8 cellular contexts compared by ENCODE assay signal in the genomic region with DNA sequence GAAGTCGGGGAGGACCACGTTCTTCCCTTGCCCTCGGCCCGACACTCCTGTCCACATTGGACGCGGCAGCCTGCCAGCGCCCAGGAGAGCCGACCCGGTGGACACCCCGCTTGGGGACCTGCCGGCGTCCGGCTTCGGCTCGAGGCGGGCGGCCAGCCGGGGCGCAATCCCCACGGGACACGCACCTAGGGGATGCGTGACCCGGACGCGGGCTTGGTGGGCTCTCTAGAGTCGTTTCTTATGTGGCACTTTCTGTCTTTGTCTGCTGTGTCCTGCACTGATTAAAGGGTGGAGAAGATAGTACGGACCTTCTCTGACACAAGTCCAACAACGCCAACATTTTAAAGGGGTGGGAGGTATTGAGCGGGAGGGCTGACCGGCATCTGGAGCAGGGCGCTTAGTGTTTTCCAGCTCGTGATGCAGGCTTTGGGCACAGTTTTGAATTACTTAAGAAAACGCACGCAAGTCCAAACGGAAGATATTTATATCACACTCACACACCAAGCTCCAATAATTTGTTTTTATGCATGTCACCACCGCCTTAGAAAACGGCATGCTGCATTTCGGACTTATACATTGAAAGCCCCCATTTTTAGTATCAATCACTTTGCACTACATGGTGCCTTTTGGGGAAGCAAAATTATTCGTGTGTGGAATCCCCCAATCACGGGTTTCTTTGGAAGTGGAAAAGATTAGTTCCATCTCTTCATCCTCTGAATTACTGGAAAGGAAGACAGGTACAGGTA. TPM values are rescaled to one million over a fixed set of nuclear protein-coding genes. Genes with fewer than 3 reads are reported as not detected.
A peak's percentile ranks its signal among the peaks of the same experiment; 100 is the strongest.
DNase-seq lines count a peak whose midpoint lies in the region; ATAC-seq, FAIRE-seq and TF ChIP-seq lines count a peak whose summit lies in the region.

No MANE protein-coding gene starts in this region.

- no peak for DNase-seq in CD8-positive, alpha-beta memory T cell
- DNase-seq in ascending aorta (ENCODE audit: low spot score in 2 of 2) (no peak), kidney (no peak), COLO829 (ENCODE audit: low spot score) (no peak)
- no peak for DNase-seq in stimulated activated naive CD8-positive, alpha-beta T cell treated with anti-CD3 and anti-CD28 coated beads, Interleukin-15, amount 100 ng/mL, for 72 hours
- DNase-seq in stimulated activated CD8-positive, alpha-beta memory T cell treated with anti-CD3 and anti-CD28 coated beads, Interleukin-4, amount 100 ng/mL, for 48 hours: no peak

- intact Hi-C loops in ascending aorta (cut with DNase I) (loop anchor here (2.0 to 10.0 kb wide), 8 partner anchors 89 to 809 kb away; partner anchors contain the start of genes DNAJC1, MLLT10 and PIP4K2A), kidney (cut with DNase I) (no loop called here)

- CTCF ChIA-PET in CD8-positive, alpha-beta memory T cell (lab: Charles Lee): interaction anchor here (1.4 to 1.8 kb wide), 2 partner anchors 25 to 845 kb away, joined by 4 to 5 read pairs; partner anchors contain the start of gene COMMD3

- H3K27ac ChIP-seq in CD8-positive, alpha-beta memory T cell (ENCODE audit: low read depth, low read length): peak overlapping the region; percentile 66
- no peak overlapping the region for H3K27ac ChIP-seq in HUES6 (ENCODE audit: low read depth, low read length)
- H3K27ac ChIP-seq in ascending aorta: peak overlapping the region; percentile 94 to 99
- peak overlapping the region; percentile 73 to 85 for H3K27ac ChIP-seq in kidney (ENCODE audit: low read depth in 2 of 2, low read length in 2 of 2)

- peaks cover 93% of the 10 kb centered on the region for H3K27me3 ChIP-seq in CD8-positive, alpha-beta memory T cell (ENCODE audit: insufficient read depth, low read length, poor library complexity, severe bottlenecking)
- H3K27me3 ChIP-seq in HUES6 (ENCODE audit: control insufficient read depth, insufficient read depth, low read length) (peaks cover 100% of the 10 kb centered on the region), ascending aorta (peaks cover 57% of the 10 kb centered on the region)

- H3K4me3 Mint-ChIP-seq in CD8-positive, alpha-beta memory T cell: peak overlapping the region; percentile 53 to 98 (median 75)
- H3K4me3 Mint-ChIP-seq in stimulated activated naive CD8-positive, alpha-beta T cell treated with anti-CD3 and anti-CD28 coated beads, Interleukin-15, amount 100 ng/mL, for 72 hours: peak overlapping the region; percentile 72 to 78

- ATAC-seq in GM19463 (IDR thresholded peaks at IDR 0.05; ENCODE audit: unreplicated experiment): peak; percentile 14
- ATAC-seq in stimulated activated naive CD8-positive, alpha-beta T cell treated with anti-CD3 and anti-CD28 coated beads, Interleukin-15, amount 100 ng/mL, for 72 hours: peak; percentile 29

- peak overlapping the region in 5 of 8 donors; percentile 7 to 70 (median 40) for H3K27ac Mint-ChIP-seq in CD8-positive, alpha-beta memory T cell
- peak overlapping the region in 1 of 2 donors; percentile 80 for H3K27ac Mint-ChIP-seq in stimulated activated naive CD8-positive, alpha-beta T cell treated with anti-CD3 and anti-CD28 coated beads, Interleukin-15, amount 100 ng/mL, for 72 hours

- no peak for FAIRE-seq in kidney (lab: Jason Lieb, UNC)

- H3K4me3 ChIP-seq in CD8-positive, alpha-beta memory T cell (ENCODE audit: low read length): peak overlapping the region; percentile 11
- H3K4me3 ChIP-seq in HUES6 (ENCODE audit: low read depth, low read length) (peak overlapping the region; percentile 71), ascending aorta (peak overlapping the region; percentile 85 to 99), kidney (ENCODE audit: low read length in 2 of 2) (peak overlapping the region; percentile 45 to 57)

- TF ChIP-seq CTCF in ascending aorta (IDR thresholded peaks at IDR 0.05): no peak
- no peak for TF ChIP-seq CTCF in kidney (IDR thresholded peaks at IDR 0.05; ENCODE audit: borderline replicate concordance, extremely low read depth, insufficient read depth)

- H3K36me3 Mint-ChIP-seq in CD8-positive, alpha-beta memory T cell: peaks cover 0 to 5% (median 3%) of the 10 kb centered on the region in 3 donors

- H3K4me1 ChIP-seq in CD8-positive, alpha-beta memory T cell (ENCODE audit: insufficient read depth, low read length): peaks cover 25% of the 10 kb centered on the region
- peaks cover 21% of the 10 kb centered on the region for H3K4me1 ChIP-seq in HUES6 (ENCODE audit: control insufficient read depth, insufficient read depth, low read length)
- peaks cover 3 to 15% of the 10 kb centered on the region in 2 donors for H3K4me1 ChIP-seq in ascending aorta
- H3K4me1 ChIP-seq in kidney (ENCODE audit: control insufficient read depth in 1 of 2, insufficient read depth in 1 of 2, low read depth in 1 of 2, low read length in 2 of 2): peaks cover 0 to 10% of the 10 kb centered on the region in 2 donors

- peaks cover 17 to 36% (median 30%) of the 10 kb centered on the region in 3 donors for H3K4me1 Mint-ChIP-seq in CD8-positive, alpha-beta memory T cell
- peaks cover 35% of the 10 kb centered on the region for H3K4me1 Mint-ChIP-seq in stimulated activated naive CD8-positive, alpha-beta T cell treated with anti-CD3 and anti-CD28 coated beads, Interleukin-15, amount 100 ng/mL, for 72 hours

- peaks cover 80 to 87% of the 10 kb centered on the region in 2 donors for H3K27me3 Mint-ChIP-seq in CD8-positive, alpha-beta memory T cell
- peaks cover 84% of the 10 kb centered on the region for H3K27me3 Mint-ChIP-seq in stimulated activated naive CD8-positive, alpha-beta T cell treated with anti-CD3 and anti-CD28 coated beads, Interleukin-15, amount 100 ng/mL, for 72 hours

- no peaks in the 10 kb centered on the region for H3K9me3 ChIP-seq in CD8-positive, alpha-beta memory T cell (ENCODE audit: low read length)
- H3K9me3 ChIP-seq in HUES6 (ENCODE audit: control insufficient read depth, insufficient read depth, low read depth, low read length) (no peaks in the 10 kb centered on the region), ascending aorta (no peaks in the 10 kb centered on the region), kidney (ENCODE audit: control insufficient read depth in 1 of 2, low read length in 2 of 2) (peaks cover 0 to 3% of the 10 kb centered on the region in 2 donors)

- H3K9me3 Mint-ChIP-seq in CD8-positive, alpha-beta memory T cell: peaks cover 10 to 25% (median 16%) of the 10 kb centered on the region in 5 donors
- peaks cover 0 to 3% of the 10 kb centered on the region in 2 donors for H3K9me3 Mint-ChIP-seq in stimulated activated naive CD8-positive, alpha-beta T cell treated with anti-CD3 and anti-CD28 coated beads, Interleukin-15, amount 100 ng/mL, for 72 hours

- no peaks in the 10 kb centered on the region for H3K36me3 ChIP-seq in CD8-positive, alpha-beta memory T cell (ENCODE audit: insufficient read depth, low read length)
- no peaks in the 10 kb centered on the region for H3K36me3 ChIP-seq in HUES6 (ENCODE audit: control insufficient read depth, insufficient read depth, low read length)
- H3K36me3 ChIP-seq in ascending aorta: no peaks in the 10 kb centered on the region
- no peaks in the 10 kb centered on the region for H3K36me3 ChIP-seq in kidney (ENCODE audit: control insufficient read depth in 1 of 2, insufficient read depth in 2 of 2, low read length in 2 of 2)

- H3K9ac ChIP-seq in HUES6 (ENCODE audit: low read length) (no peak overlapping the region), kidney (ENCODE audit: low read length in 2 of 2) (peak overlapping the region in 1 of 2 donors; percentile 14)

- POLR2A ChIA-PET in CD8-positive, alpha-beta memory T cell (lab: Charles Lee): interaction anchor here (0.6 to 1.9 kb wide), 4 partner anchors 9 to 338 kb away, joined by 3 to 12 read pairs (median 8); partner anchors contain the start of gene DNAJC1

RNA-seq across cellular contexts. Expression of gene SPAG6, which starts 3.9 kb away (rescaled TPM):
- under 1 TPM in 1 of 2 experiments, not detected in 1; 0.22 TPM for total RNA-seq in CD8-positive, alpha-beta memory T cell
- not detected for polyA plus RNA-seq in CD8-positive, alpha-beta memory T cell
- total RNA-seq in ascending aorta (not detected), kidney (8.4 TPM)
- 0.30 TPM for polyA plus RNA-seq in kidney (ENCODE audit: insufficient read depth, low read depth, low replicate concordance)

RNA-seq across cellular contexts. Expression of gene BMI1, which starts 20.5 kb away (rescaled TPM):
- 10 to 100 TPM; 87.8 to 97.3 TPM for total RNA-seq in CD8-positive, alpha-beta memory T cell
- 39.3 TPM for polyA plus RNA-seq in CD8-positive, alpha-beta memory T cell
- 50.1 TPM for total RNA-seq in ascending aorta
- 49.0 TPM for total RNA-seq in kidney
- polyA plus RNA-seq in kidney (ENCODE audit: insufficient read depth, low read depth, low replicate concordance): 18.7 TPM

RNA-seq across cellular contexts. Expression of gene COMMD3, which starts 25.2 kb away (rescaled TPM):
- 10 to 100 TPM; 80.2 to 80.4 TPM for total RNA-seq in CD8-positive, alpha-beta memory T cell
- polyA plus RNA-seq in CD8-positive, alpha-beta memory T cell: 61.4 TPM
- total RNA-seq in ascending aorta (21.9 TPM), kidney (46.2 TPM)
- polyA plus RNA-seq in kidney (ENCODE audit: insufficient read depth, low read depth, low replicate concordance): 72.8 TPM

Comparison
In these comparisons a context has a peak if more than half of its experiments do, and no peak if none do; other contexts are left out.
1. H3K4me3 ChIP-seq: peak in every context shown above with its lines; median percentile 92 in ascending aorta; 71 in HUES6; 51 in kidney; 11 in CD8-positive, alpha-beta memory T cell.